In genomic region chr12:128791395-128792322, GRCh38 we compare ENCODE assay signal across 13 cellular contexts. TPM values are rescaled to one million over a fixed set of nuclear protein-coding genes. Genes with fewer than 3 reads are reported as not detected.
DNase-seq lines count a peak whose midpoint lies in the region; ATAC-seq, FAIRE-seq and TF ChIP-seq lines count a peak whose summit lies in the region.
"Had no signal": no experiment of that assay in that cellular context is flagged by ENCODE, and none has a peak within 500 bp of the region (broad histone marks: within the 10 kb centered on the region; RNA-seq: fewer than 3 reads in every experiment).

No MANE protein-coding gene starts in this region.

- H3K4me1 Mint-ChIP-seq in HFFc6 (ENCODE audit: low read depth) = peaks cover 28% of the 10 kb centered on the region
- H3K4me1 Mint-ChIP-seq in stimulated activated effector memory CD8-positive, alpha-beta T cell treated with anti-CD3 and anti-CD28 coated beads, Interleukin-12 subunit alpha, Interleukin-12 subunit beta, amount 100 ng/mL, for 72 hours = peaks cover 55% of the 10 kb centered on the region

- H3K36me3 ChIP-seq in SK-N-SH (replicated peaks in 1 of 2; ENCODE audit: control insufficient read depth in 1 of 2, insufficient read depth in 2 of 2, low read length in 1 of 2) (peaks cover 17 to 40% of the 10 kb centered on the region in 2 experiments), bronchial epithelial cell (ENCODE audit: control insufficient read depth, insufficient read depth, low read length) (peaks cover 7% of the 10 kb centered on the region), WERI-Rb-1 (peaks cover 45% of the 10 kb centered on the region)

- no peaks in the 10 kb centered on the region for H3K79me2 ChIP-seq in SK-N-SH (ENCODE audit: insufficient read depth)

- WGBS in SK-N-SH (ENCODE audit: low lambda C conversion rate) = 93% methylated on average over 20 of the region's 24 CpGs

- H2AFZ ChIP-seq in SK-N-SH (ENCODE audit: low read depth) = no peak overlapping the region

- no peak overlapping the region for H3K4me3 Mint-ChIP-seq in HFFc6
- no peak overlapping the region for H3K4me3 Mint-ChIP-seq in stimulated activated effector memory CD8-positive, alpha-beta T cell treated with anti-CD3 and anti-CD28 coated beads, Interleukin-12 subunit alpha, Interleukin-12 subunit beta, amount 100 ng/mL, for 72 hours

- H3F3A ChIP-seq in SK-N-SH (replicated peaks; ENCODE audit: insufficient read depth) = no peaks in the 10 kb centered on the region

- intact Hi-C loops in left cardiac atrium (cut with DNase I) = no loop called here

- TF ChIP-seq EP300 in SK-N-SH (IDR thresholded peaks at IDR 0.05; ENCODE audit: borderline replicate concordance in 1 of 2, low read depth in 1 of 2, low read length in 1 of 2) = no peak

- no peak for TF ChIP-seq CTCF in SK-N-SH (IDR thresholded peaks at IDR 0.05)
- TF ChIP-seq CTCF in HFFc6 (IDR thresholded peaks at IDR 0.05) = no peak
- no peak for TF ChIP-seq CTCF in bronchial epithelial cell (IDR thresholded peaks at IDR 0.05; ENCODE audit: insufficient read depth, low read length, severe bottlenecking)
- no peak for TF ChIP-seq CTCF in WERI-Rb-1 (IDR thresholded peaks at IDR 0.05; ENCODE audit: low read depth, low read length)

- H3K9me3 ChIP-seq in SK-N-SH (no peaks in the 10 kb centered on the region), WERI-Rb-1 (ENCODE audit: severe bottlenecking) (no peaks in the 10 kb centered on the region)

- H3K27ac Mint-ChIP-seq in HFFc6 = peak overlapping the region; percentile 42
- H3K27ac Mint-ChIP-seq in stimulated activated effector memory CD8-positive, alpha-beta T cell treated with anti-CD3 and anti-CD28 coated beads, Interleukin-12 subunit alpha, Interleukin-12 subunit beta, amount 100 ng/mL, for 72 hours = peak overlapping the region; percentile 84

- H3K36me3 Mint-ChIP-seq in HFFc6 (ENCODE audit: low read depth) = peaks cover 34% of the 10 kb centered on the region
- H3K36me3 Mint-ChIP-seq in stimulated activated effector memory CD8-positive, alpha-beta T cell treated with anti-CD3 and anti-CD28 coated beads, Interleukin-12 subunit alpha, Interleukin-12 subunit beta, amount 100 ng/mL, for 72 hours = peaks cover 65% of the 10 kb centered on the region

- no peak overlapping the region for H3K9ac ChIP-seq in SK-N-SH

- no peaks in the 10 kb centered on the region; a peak in 1 of 4 replicates for H3K4me1 ChIP-seq in SK-N-SH (ENCODE audit: control insufficient read depth in 1 of 2, insufficient read depth in 2 of 2, low read depth in 1 of 2, low read length in 1 of 2)

- no peaks in the 10 kb centered on the region for H3K9me3 Mint-ChIP-seq in HFFc6
- no peaks in the 10 kb centered on the region for H3K9me3 Mint-ChIP-seq in stimulated activated effector memory CD8-positive, alpha-beta T cell treated with anti-CD3 and anti-CD28 coated beads, Interleukin-12 subunit alpha, Interleukin-12 subunit beta, amount 100 ng/mL, for 72 hours

- H3K4me3 ChIP-seq in SK-N-SH (ENCODE audit: low read depth in 2 of 2, low read length in 1 of 2) (no peak overlapping the region), bronchial epithelial cell (ENCODE audit: low read depth, low read length) (no peak overlapping the region), WERI-Rb-1 (ENCODE audit: low read depth, low read length) (no peak overlapping the region)

- peak; percentile 32 for DNase-seq in SK-N-SH
- DNase-seq in HFFc6 = no peak
- DNase-seq in bronchial epithelial cell (ENCODE audit: low read depth) = peak; percentile 20
- DNase-seq in stimulated activated effector memory CD8-positive, alpha-beta T cell treated with anti-CD3 and anti-CD28 coated beads, Interleukin-12 subunit alpha, Interleukin-12 subunit beta, amount 100 ng/mL, for 72 hours (ENCODE audit: low spot score in 2 of 2) = no peak
- DNase-seq in stimulated activated naive CD4-positive, alpha-beta T cell treated with Interleukin-2 at 50 U/mL for 16 hours (lab: John Stamatoyannopoulos, UW) = no peak
- no peak for DNase-seq in left cardiac atrium
- DNase-seq in WERI-Rb-1 = no peak
- DNase-seq: retina, SHP77 had no signal

- H3K27me3 Mint-ChIP-seq in HFFc6 (ENCODE audit: insufficient read depth) = no peaks in the 10 kb centered on the region

- H3K27ac ChIP-seq in SK-N-SH (ENCODE audit: low read depth in 2 of 2, low read length in 1 of 2) (no peak overlapping the region), WERI-Rb-1 (no peak overlapping the region)
- H3K27ac ChIP-seq: 22Rv1, HL-60 had no signal

- CTCF ChIA-PET in SK-N-SH (lab: Yijun Ruan, JAX) = interaction anchor here (1.9 kb wide), 1 partner anchor 9 kb away, joined by 7 read pairs; no protein-coding TSS in a partner anchor

- POLR2A ChIA-PET in SK-N-SH (lab: Yijun Ruan, JAX) = interaction anchor here (1.0 kb wide), 1 partner anchor 32 kb away, joined by 3 read pairs; the partner anchor contains the start of gene SLC15A4

- H3K27me3 ChIP-seq in SK-N-SH (ENCODE audit: insufficient read depth) = no peaks in the 10 kb centered on the region
- H3K27me3 ChIP-seq in bronchial epithelial cell (ENCODE audit: control insufficient read depth, insufficient read depth, low read length) = no peaks in the 10 kb centered on the region
- H3K27me3 ChIP-seq in WERI-Rb-1 (ENCODE audit: insufficient read depth, low read depth, severe bottlenecking) = no peaks in the 10 kb centered on the region

- FAIRE-seq in bronchial epithelial cell (lab: Jason Lieb, UNC) = no peak
- FAIRE-seq: G401.6 had no signal

- no peaks in the 10 kb centered on the region for H3K9me2 ChIP-seq in SK-N-SH

- H4K20me1 ChIP-seq in SK-N-SH (ENCODE audit: insufficient read depth) = no peaks in the 10 kb centered on the region

- no peak overlapping the region for H3K4me2 ChIP-seq in SK-N-SH

- no peak for ATAC-seq in SK-N-SH treated with all-trans-retinoic acid at 6 μM for 48 hours
- peak; percentile 60 for ATAC-seq in stimulated activated effector memory CD8-positive, alpha-beta T cell treated with anti-CD3 and anti-CD28 coated beads, Interleukin-12 subunit alpha, Interleukin-12 subunit beta, amount 100 ng/mL, for 72 hours
- no peak for ATAC-seq in left cardiac atrium

- TF ChIP-seq RAD21 in SK-N-SH (IDR thresholded peaks at IDR 0.05; ENCODE audit: low read length) = no peak

TF ChIP-seq in SK-N-SH, 30 proteins besides CTCF, POLR2A, EP300 and RAD21 (continues in another document):
- TF ChIP-seq MXI1 (IDR thresholded peaks at IDR 0.05; ENCODE audit: low read depth, low read length) (no peak), NRF1 (IDR thresholded peaks at IDR 0.05; ENCODE audit: low read depth, low read length) (no peak), ELF1 (IDR thresholded peaks at IDR 0.05) (no peak), FOSL2 (IDR thresholded peaks at IDR 0.05; ENCODE audit: borderline replicate concordance, low read depth) (no peak), POLR2AphosphoS5 (IDR thresholded peaks at IDR 0.05; ENCODE audit: low read depth, low read length) (no peak), TEAD4 (IDR thresholded peaks at IDR 0.05; ENCODE audit: borderline replicate concordance, insufficient read depth) (no peak), MAX (IDR thresholded peaks at IDR 0.05; ENCODE audit: low read depth) (no peak), GATA2 (CRISPR knock-in tag; IDR thresholded peaks at IDR 0.05) (no peak), EZH2phosphoT487 (IDR thresholded peaks at IDR 0.05; ENCODE audit: borderline replicate concordance, low read depth) (no peak), NFIC (IDR thresholded peaks at IDR 0.05; ENCODE audit: borderline replicate concordance) (no peak)
- TF ChIP-seq, protein P1, sequence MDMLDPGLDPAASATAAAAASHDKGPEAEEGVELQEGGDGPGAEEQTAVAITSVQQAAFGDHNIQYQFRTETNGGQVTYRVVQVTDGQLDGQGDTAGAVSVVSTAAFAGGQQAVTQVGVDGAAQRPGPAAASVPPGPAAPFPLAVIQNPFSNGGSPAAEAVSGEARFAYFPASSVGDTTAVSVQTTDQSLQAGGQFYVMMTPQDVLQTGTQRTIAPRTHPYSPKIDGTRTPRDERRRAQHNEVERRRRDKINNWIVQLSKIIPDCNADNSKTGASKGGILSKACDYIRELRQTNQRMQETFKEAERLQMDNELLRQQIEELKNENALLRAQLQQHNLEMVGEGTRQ (IDR thresholded peaks at IDR 0.05; ENCODE audit: borderline replicate concordance, low read depth, low read length) = no peak

TF ChIP-seq in SK-N-SH treated with all-trans-retinoic acid at 6 μM for 48 hours, 23 proteins besides CTCF, POLR2A, EP300 and RAD21:
- TF ChIP-seq ZFP3 (CRISPR knock-in tag; IDR thresholded peaks at IDR 0.05) (no peak), POU6F1 (CRISPR knock-in tag; IDR thresholded peaks at IDR 0.05; ENCODE audit: borderline replicate concordance, low read depth) (no peak), SNAI2 (CRISPR knock-in tag; IDR thresholded peaks at IDR 0.05) (no peak)

RNA-seq across cellular contexts. Expression of gene SLC15A4, which starts 32.1 kb away (rescaled TPM):
- polyA plus RNA-seq in SK-N-SH (2012; rRNA removed) = 14.5 and 20.5 TPM in 2 replicates
- polyA plus RNA-seq in SK-N-SH (2012; cell fraction: cytosol; rRNA removed) = 13.3 and 15.6 TPM in 2 replicates
- 19.1 and 32.5 TPM in 2 replicates for polyA plus RNA-seq in SK-N-SH (2012; cell fraction: nucleus; rRNA removed)
- total RNA-seq in HFFc6 (2021; fragmentation: NEBNext Ultra II Directional; extraction: Animal tissue kit (Norgen Biotek cat#: 25700)) = 10 to 100 TPM; 20.2 to 26.4 (median 23.1) TPM
- 36.4 and 70.0 TPM in 2 replicates for total RNA-seq in bronchial epithelial cell
- 10 to 100 TPM; 15.6 to 16.2 TPM for total RNA-seq in left cardiac atrium

Comparison
In these comparisons a context has a peak if more than half of its experiments do, and no peak if none do; other contexts are left out.
1. DNase-seq: peak in SK-N-SH (single experiment) and bronchial epithelial cell (single experiment); none in HFFc6 (single experiment), stimulated activated effector memory CD8-positive, alpha-beta T cell treated with anti-CD3 and anti-CD28 coated beads, Interleukin-12 subunit alpha, Interleukin-12 subunit beta, amount 100 ng/mL, for 72 hours (0 of 2), stimulated activated naive CD4-positive, alpha-beta T cell treated with Interleukin-2 at 50 U/mL for 16 hours (single experiment), left cardiac atrium (single experiment) and WERI-Rb-1 (single experiment).